In the genomic region with DNA sequence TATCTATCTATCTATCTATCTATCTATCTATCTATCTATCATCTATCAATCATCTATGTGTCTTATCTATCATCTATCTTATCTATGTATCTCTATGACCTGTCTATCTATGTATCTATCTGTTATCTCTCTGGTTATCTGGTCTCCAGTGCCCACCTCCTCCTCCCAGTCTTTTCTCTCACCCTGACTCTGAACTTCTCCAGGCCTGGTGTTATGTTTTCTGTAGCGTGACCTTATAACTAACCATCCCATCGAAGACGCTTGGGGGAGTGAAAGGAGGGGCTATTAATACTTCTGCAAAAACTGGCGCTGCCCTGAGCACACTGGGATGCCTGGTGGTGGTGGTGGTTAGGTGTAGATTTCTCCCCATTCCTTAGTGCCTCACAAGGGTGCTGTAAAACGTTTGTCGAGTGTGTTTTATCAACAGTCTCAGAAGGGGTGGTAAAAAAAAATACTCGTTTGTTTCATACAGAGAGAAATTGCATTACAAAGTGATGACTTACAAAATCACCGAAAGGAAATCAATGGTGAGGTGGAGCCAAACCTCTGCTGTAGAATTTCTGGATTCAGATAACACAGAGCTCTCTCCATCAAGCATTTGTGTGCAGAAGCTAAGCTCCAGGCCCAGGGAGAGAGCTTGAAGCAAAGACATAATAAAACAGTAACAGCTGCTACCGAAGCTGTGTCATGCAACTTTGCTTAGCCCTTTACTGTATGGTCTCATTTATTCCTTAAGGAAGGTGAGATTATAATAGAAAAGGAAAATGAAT, we compare ENCODE assay signal across 1 cellular context.
TF ChIP-seq lines count a peak whose summit lies in the region.

No MANE protein-coding gene starts in this region.

TF ChIP-seq in K562, 482 proteins besides CTCF, POLR2A, EP300 and RAD21 (continued from another document and continues in another):
- TF ChIP-seq, protein P1, sequence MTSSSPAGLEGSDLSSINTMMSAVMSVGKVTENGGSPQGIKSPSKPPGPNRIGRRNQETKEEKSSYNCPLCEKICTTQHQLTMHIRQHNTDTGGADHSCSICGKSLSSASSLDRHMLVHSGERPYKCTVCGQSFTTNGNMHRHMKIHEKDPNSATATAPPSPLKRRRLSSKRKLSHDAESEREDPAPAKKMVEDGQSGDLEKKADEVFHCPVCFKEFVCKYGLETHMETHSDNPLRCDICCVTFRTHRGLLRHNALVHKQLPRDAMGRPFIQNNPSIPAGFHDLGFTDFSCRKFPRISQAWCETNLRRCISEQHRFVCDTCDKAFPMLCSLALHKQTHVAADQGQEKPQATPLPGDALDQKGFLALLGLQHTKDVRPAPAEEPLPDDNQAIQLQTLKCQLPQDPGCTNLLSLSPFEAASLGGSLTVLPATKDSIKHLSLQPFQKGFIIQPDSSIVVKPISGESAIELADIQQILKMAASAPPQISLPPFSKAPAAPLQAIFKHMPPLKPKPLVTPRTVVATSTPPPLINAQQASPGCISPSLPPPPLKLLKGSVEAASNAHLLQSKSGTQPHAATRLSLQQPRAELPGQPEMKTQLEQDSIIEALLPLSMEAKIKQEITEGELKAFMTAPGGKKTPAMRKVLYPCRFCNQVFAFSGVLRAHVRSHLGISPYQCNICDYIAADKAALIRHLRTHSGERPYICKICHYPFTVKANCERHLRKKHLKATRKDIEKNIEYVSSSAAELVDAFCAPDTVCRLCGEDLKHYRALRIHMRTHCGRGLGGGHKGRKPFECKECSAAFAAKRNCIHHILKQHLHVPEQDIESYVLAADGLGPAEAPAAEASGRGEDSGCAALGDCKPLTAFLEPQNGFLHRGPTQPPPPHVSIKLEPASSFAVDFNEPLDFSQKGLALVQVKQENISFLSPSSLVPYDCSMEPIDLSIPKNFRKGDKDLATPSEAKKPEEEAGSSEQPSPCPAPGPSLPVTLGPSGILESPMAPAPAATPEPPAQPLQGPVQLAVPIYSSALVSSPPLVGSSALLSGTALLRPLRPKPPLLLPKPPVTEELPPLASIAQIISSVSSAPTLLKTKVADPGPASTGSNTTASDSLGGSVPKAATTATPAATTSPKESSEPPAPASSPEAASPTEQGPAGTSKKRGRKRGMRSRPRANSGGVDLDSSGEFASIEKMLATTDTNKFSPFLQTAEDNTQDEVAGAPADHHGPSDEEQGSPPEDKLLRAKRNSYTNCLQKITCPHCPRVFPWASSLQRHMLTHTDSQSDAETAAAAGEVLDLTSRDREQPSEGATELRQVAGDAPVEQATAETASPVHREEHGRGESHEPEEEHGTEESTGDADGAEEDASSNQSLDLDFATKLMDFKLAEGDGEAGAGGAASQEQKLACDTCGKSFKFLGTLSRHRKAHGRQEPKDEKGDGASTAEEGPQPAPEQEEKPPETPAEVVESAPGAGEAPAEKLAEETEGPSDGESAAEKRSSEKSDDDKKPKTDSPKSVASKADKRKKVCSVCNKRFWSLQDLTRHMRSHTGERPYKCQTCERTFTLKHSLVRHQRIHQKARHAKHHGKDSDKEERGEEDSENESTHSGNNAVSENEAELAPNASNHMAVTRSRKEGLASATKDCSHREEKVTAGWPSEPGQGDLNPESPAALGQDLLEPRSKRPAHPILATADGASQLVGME (CRISPR knock-in tag; IDR thresholded peaks at IDR 0.05) = no peak
- TF ChIP-seq NFIC (IDR thresholded peaks at IDR 0.05) (no peak), ZNF224 (CRISPR knock-in tag; IDR thresholded peaks at IDR 0.05) (no peak), ZNF57 (CRISPR knock-in tag; IDR thresholded peaks at IDR 0.05) (no peak), FOXA1 (IDR thresholded peaks at IDR 0.05; ENCODE audit: borderline replicate concordance) (no peak), NR1H2 (CRISPR knock-in tag; IDR thresholded peaks at IDR 0.05) (no peak), MTA2 (IDR thresholded peaks at IDR 0.05; ENCODE audit: low read depth) (no peak), EGR1 (conservative IDR thresholded peaks at IDR 0.05) (no peak), FOXK1 (CRISPR knock-in tag; IDR thresholded peaks at IDR 0.05; ENCODE audit: borderline replicate concordance) (no peak), ZFPM2 (CRISPR knock-in tag; IDR thresholded peaks at IDR 0.05) (no peak), FOXP1 (CRISPR knock-in tag; IDR thresholded peaks at IDR 0.05) (no peak), ZNF311 (CRISPR knock-in tag; IDR thresholded peaks at IDR 0.05) (no peak), RBM22 (IDR thresholded peaks at IDR 0.05; ENCODE audit: low read depth, low read length, poor library complexity, severe bottlenecking) (no peak), NBN (IDR thresholded peaks at IDR 0.05; ENCODE audit: low read depth) (no peak), CEBPB (tag; IDR thresholded peaks at IDR 0.05) (no peak), HNRNPH1 (optimal IDR thresholded peaks at IDR 0.05; ENCODE audit: low read depth, low read length) (no peak), HDAC1 (IDR thresholded peaks at IDR 0.05) (0 out of 4 replicates have a peak, but pooled peaks of 1 of the 2 experiments have one; percentile 37), HNRNPLL (IDR thresholded peaks at IDR 0.05; ENCODE audit: low read depth, low read length, poor library complexity, severe bottlenecking) (no peak), PHTF2 (CRISPR knock-in tag; IDR thresholded peaks at IDR 0.05) (no peak), BCOR (IDR thresholded peaks at IDR 0.05) (peak; percentile 21; the same call in 1 of the 2 replicates), ZNF431 (CRISPR knock-in tag; IDR thresholded peaks at IDR 0.05) (no peak)
- TF ChIP-seq, protein P2, sequence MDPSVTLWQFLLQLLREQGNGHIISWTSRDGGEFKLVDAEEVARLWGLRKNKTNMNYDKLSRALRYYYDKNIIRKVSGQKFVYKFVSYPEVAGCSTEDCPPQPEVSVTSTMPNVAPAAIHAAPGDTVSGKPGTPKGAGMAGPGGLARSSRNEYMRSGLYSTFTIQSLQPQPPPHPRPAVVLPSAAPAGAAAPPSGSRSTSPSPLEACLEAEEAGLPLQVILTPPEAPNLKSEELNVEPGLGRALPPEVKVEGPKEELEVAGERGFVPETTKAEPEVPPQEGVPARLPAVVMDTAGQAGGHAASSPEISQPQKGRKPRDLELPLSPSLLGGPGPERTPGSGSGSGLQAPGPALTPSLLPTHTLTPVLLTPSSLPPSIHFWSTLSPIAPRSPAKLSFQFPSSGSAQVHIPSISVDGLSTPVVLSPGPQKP (CRISPR knock-in tag; IDR thresholded peaks at IDR 0.05) = no peak
- TF ChIP-seq, protein P3, sequence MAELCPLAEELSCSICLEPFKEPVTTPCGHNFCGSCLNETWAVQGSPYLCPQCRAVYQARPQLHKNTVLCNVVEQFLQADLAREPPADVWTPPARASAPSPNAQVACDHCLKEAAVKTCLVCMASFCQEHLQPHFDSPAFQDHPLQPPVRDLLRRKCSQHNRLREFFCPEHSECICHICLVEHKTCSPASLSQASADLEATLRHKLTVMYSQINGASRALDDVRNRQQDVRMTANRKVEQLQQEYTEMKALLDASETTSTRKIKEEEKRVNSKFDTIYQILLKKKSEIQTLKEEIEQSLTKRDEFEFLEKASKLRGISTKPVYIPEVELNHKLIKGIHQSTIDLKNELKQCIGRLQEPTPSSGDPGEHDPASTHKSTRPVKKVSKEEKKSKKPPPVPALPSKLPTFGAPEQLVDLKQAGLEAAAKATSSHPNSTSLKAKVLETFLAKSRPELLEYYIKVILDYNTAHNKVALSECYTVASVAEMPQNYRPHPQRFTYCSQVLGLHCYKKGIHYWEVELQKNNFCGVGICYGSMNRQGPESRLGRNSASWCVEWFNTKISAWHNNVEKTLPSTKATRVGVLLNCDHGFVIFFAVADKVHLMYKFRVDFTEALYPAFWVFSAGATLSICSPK (IDR thresholded peaks at IDR 0.05; ENCODE audit: borderline replicate concordance) = no peak
- TF ChIP-seq, protein P4, sequence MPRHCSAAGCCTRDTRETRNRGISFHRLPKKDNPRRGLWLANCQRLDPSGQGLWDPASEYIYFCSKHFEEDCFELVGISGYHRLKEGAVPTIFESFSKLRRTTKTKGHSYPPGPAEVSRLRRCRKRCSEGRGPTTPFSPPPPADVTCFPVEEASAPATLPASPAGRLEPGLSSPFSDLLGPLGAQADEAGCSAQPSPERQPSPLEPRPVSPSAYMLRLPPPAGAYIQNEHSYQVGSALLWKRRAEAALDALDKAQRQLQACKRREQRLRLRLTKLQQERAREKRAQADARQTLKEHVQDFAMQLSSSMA (CRISPR knock-in tag; IDR thresholded peaks at IDR 0.05) = no peak
- TF ChIP-seq, protein P5, sequence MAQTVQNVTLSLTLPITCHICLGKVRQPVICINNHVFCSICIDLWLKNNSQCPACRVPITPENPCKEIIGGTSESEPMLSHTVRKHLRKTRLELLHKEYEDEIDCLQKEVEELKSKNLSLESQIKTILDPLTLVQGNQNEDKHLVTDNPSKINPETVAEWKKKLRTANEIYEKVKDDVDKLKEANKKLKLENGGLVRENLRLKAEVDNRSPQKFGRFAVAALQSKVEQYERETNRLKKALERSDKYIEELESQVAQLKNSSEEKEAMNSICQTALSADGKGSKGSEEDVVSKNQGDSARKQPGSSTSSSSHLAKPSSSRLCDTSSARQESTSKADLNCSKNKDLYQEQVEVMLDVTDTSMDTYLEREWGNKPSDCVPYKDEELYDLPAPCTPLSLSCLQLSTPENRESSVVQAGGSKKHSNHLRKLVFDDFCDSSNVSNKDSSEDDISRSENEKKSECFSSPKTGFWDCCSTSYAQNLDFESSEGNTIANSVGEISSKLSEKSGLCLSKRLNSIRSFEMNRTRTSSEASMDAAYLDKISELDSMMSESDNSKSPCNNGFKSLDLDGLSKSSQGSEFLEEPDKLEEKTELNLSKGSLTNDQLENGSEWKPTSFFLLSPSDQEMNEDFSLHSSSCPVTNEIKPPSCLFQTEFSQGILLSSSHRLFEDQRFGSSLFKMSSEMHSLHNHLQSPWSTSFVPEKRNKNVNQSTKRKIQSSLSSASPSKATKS (CRISPR knock-in tag; IDR thresholded peaks at IDR 0.05) = no peak
- TF ChIP-seq, protein P6, sequence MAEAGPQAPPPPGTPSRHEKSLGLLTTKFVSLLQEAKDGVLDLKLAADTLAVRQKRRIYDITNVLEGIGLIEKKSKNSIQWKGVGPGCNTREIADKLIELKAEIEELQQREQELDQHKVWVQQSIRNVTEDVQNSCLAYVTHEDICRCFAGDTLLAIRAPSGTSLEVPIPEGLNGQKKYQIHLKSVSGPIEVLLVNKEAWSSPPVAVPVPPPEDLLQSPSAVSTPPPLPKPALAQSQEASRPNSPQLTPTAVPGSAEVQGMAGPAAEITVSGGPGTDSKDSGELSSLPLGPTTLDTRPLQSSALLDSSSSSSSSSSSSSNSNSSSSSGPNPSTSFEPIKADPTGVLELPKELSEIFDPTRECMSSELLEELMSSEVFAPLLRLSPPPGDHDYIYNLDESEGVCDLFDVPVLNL (CRISPR knock-in tag; IDR thresholded peaks at IDR 0.05; ENCODE audit: low read depth) = no peak
- TF ChIP-seq, protein P7, sequence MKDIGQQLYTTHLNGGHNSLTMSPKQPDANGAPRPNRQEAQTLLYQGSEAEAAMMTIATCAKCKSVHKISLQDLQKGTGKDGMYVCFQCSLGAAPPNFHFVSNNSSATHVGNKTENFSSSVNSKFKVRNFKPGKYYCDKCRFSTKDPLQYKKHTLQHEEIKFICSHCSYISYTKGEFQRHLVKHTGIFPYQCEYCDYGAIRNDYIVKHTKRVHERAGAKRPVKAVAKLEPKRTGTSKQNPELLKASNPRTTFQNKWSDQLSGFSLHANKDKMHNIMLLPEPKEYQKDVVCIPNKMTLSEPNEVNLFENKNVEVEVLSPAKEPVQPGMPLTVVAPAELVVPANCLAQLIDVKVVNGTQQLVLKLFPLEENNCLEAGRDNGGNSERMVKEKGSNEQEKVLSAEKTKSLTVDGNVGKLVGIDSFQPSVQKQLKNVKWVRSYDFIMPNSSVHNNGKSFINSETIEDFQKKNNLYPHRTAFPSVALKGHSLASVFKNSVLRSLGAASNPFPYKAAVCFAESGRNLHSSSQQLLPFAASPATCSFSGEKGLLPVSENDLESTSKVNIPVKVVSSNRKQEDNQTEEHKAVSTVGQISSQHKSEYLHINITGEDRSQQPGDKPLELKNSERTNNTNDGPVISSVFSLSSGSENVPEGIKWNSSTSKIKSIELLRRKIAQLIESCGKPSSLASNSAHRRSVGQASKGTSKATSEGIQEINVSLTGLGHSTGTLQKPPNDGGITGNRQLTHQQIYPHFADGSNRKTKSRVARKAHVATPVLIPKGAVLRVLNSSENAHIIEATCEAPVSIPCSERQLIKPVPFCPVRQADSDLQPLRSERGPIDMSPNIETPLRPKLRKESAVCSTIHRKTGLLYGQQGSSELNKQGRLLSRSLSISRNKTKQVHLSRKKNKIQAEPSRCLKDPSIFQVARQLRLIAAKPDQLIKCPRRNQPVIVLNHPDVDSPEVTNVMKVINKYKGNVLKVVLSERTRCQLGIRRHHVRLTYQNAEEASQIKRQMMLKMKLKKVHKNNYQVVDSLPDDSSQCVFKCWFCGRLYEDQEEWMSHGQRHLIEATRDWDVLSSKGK (CRISPR knock-in tag; IDR thresholded peaks at IDR 0.05) = no peak
- TF ChIP-seq, protein P8, sequence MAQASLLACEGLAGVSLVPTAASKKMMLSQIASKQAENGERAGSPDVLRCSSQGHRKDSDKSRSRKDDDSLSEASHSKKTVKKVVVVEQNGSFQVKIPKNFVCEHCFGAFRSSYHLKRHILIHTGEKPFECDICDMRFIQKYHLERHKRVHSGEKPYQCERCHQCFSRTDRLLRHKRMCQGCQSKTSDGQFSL (CRISPR knock-in tag; IDR thresholded peaks at IDR 0.05) = no peak
- TF ChIP-seq, protein P8 (tag; IDR thresholded peaks at IDR 0.05) = no peak
- TF ChIP-seq, protein P9, sequence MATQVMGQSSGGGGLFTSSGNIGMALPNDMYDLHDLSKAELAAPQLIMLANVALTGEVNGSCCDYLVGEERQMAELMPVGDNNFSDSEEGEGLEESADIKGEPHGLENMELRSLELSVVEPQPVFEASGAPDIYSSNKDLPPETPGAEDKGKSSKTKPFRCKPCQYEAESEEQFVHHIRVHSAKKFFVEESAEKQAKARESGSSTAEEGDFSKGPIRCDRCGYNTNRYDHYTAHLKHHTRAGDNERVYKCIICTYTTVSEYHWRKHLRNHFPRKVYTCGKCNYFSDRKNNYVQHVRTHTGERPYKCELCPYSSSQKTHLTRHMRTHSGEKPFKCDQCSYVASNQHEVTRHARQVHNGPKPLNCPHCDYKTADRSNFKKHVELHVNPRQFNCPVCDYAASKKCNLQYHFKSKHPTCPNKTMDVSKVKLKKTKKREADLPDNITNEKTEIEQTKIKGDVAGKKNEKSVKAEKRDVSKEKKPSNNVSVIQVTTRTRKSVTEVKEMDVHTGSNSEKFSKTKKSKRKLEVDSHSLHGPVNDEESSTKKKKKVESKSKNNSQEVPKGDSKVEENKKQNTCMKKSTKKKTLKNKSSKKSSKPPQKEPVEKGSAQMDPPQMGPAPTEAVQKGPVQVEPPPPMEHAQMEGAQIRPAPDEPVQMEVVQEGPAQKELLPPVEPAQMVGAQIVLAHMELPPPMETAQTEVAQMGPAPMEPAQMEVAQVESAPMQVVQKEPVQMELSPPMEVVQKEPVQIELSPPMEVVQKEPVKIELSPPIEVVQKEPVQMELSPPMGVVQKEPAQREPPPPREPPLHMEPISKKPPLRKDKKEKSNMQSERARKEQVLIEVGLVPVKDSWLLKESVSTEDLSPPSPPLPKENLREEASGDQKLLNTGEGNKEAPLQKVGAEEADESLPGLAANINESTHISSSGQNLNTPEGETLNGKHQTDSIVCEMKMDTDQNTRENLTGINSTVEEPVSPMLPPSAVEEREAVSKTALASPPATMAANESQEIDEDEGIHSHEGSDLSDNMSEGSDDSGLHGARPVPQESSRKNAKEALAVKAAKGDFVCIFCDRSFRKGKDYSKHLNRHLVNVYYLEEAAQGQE (CRISPR knock-in tag; IDR thresholded peaks at IDR 0.05; ENCODE audit: low read depth) = no peak
- TF ChIP-seq, protein P10, sequence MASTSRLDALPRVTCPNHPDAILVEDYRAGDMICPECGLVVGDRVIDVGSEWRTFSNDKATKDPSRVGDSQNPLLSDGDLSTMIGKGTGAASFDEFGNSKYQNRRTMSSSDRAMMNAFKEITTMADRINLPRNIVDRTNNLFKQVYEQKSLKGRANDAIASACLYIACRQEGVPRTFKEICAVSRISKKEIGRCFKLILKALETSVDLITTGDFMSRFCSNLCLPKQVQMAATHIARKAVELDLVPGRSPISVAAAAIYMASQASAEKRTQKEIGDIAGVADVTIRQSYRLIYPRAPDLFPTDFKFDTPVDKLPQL (IDR thresholded peaks at IDR 0.05; ENCODE audit: extremely low read depth, insufficient read length) = no peak
